ENCODE assay signal across 14 cellular contexts in the genomic region with DNA sequence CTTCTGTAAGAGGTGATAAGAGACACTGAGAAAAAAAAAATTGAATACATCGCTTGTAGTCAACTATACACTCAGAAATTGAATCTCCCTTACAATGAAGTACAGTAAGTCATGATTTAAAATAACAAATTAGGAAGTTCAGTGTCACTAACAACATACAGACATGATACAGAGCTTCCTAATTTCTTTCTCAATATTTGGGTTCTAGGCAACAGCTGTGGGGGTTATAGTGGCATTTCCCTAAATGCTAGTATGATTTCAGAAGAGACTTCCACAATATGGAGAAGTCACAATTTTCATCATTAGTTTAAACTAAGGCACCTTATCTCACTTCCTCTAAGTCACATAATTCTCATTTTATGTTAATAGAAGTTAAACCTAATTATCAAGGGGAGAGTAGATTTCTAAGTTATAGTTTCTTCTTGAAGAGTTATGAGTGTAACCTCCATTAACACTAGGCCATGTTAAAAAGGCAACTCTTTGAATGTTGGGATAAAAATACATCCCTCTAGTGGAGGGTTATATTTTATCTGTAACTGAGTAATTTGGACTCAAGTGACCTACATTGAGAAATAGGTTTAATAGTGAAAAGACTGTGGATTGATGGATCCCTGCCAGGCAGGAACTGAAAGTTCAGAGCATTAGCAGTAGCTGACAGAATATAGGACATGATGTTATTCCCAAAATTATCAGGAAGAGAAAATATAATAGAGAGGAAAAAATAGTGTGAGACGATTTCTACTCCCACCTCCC.
A peak's percentile ranks its signal among the peaks of the same experiment; 100 is the strongest.
DNase-seq lines count a peak whose midpoint lies in the region; ATAC-seq and TF ChIP-seq lines count a peak whose summit lies in the region.
"Had no signal": no experiment of that assay in that cellular context is flagged by ENCODE, and none has a peak within 500 bp of the region (broad histone marks: within the 10 kb centered on the region; RNA-seq: fewer than 3 reads in every experiment).

No MANE protein-coding gene starts in this region.

- H3K79me1 ChIP-seq in mesendoderm (ENCODE audit: low read length) = no peaks in the 10 kb centered on the region

- H2BK5ac ChIP-seq in mesendoderm (ENCODE audit: low read length) = no peak overlapping the region

- no peak overlapping the region for H3K23ac ChIP-seq in mesendoderm (ENCODE audit: low read length)

- H4K5ac ChIP-seq in mesendoderm (ENCODE audit: low read length) = no peak overlapping the region

- H3K4me2 ChIP-seq in mesendoderm (ENCODE audit: low read length) = no peak overlapping the region

- TF ChIP-seq CTCF in coronary artery (IDR thresholded peaks at IDR 0.05) = no peak

- H3K4me3 ChIP-seq in coronary artery = peak overlapping the region; percentile 3
- no peak overlapping the region for H3K4me3 ChIP-seq in mesendoderm (ENCODE audit: low read length)
- H3K4me3 ChIP-seq: ovary had no signal

- H4K8ac ChIP-seq in mesendoderm (ENCODE audit: low read depth, low read length) = no peak overlapping the region

- H2AK5ac ChIP-seq in mesendoderm (ENCODE audit: low read length) = no peak overlapping the region

- H3K9me3 Mint-ChIP-seq in memory B cell = peaks cover 1% of the 10 kb centered on the region

- H3K56ac ChIP-seq in mesendoderm (ENCODE audit: low read length) = no peak overlapping the region

- no peaks in the 10 kb centered on the region for H3K27me3 Mint-ChIP-seq in memory B cell
- H3K27me3 Mint-ChIP-seq: brain had no signal

- no peak overlapping the region for H2BK120ac ChIP-seq in mesendoderm (ENCODE audit: low read depth, low read length)

- H3K27me3 ChIP-seq in mesendoderm (ENCODE audit: insufficient read depth, low read length, poor library complexity) = no peaks in the 10 kb centered on the region
- H3K27me3 ChIP-seq: ovary had no signal

- no peak overlapping the region for H3K18ac ChIP-seq in mesendoderm (ENCODE audit: low read length)

- peak; percentile 82 for DNase-seq in CD1c-positive myeloid dendritic cell (ENCODE audit: extremely low spot score)
- peak; percentile 1 for DNase-seq in M059J (ENCODE audit: low read depth)
- DNase-seq in coronary artery (ENCODE audit: low spot score) = no peak
- no peak for DNase-seq in memory B cell (ENCODE audit: low spot score in 2 of 2)
- DNase-seq in mesendoderm = no peak
- DNase-seq in NCI-H2081 (lab: John Stamatoyannopoulos, UW) = no peak
- DNase-seq: activated T-cell treated with anti-CD3 and anti-CD28 coated beads, Interleukin-2, amount 50 U/mL, for 1 hour; C1 segment of cervical spinal cord; immature natural killer cell; NCI-H1417 treated with DMSO at 0.1 percent for 48 hours; ovary had no signal

- H3K36me3 ChIP-seq in mesendoderm (ENCODE audit: control insufficient read depth, insufficient read depth, low read length) = no peaks in the 10 kb centered on the region
- H3K36me3 ChIP-seq: ovary had no signal

- peak; percentile 19 for ATAC-seq in memory B cell (ENCODE audit: low read depth)
- no peak for ATAC-seq in GM21737 (IDR thresholded peaks at IDR 0.05; ENCODE audit: unreplicated experiment)
- ATAC-seq in GM21786 (IDR thresholded peaks at IDR 0.05; ENCODE audit: unreplicated experiment) = no peak

- WGBS in mesendoderm (ENCODE audit: extremely low coverage, insufficient coverage, low lambda C conversion rate) = no CpG with 5 or more reads among the region's 2 CpGs

- H3K4me3 Mint-ChIP-seq in memory B cell = no peak overlapping the region
- H3K4me3 Mint-ChIP-seq: brain, immature natural killer cell had no signal

- H3K4me1 Mint-ChIP-seq in memory B cell = no peaks in the 10 kb centered on the region
- H3K4me1 Mint-ChIP-seq: immature natural killer cell had no signal

- H3K79me2 ChIP-seq in mesendoderm (ENCODE audit: control insufficient read depth, insufficient read depth, low read length) = no peaks in the 10 kb centered on the region

- peak overlapping the region in 1 of 2 donors; percentile 3 for H3K27ac ChIP-seq in coronary artery
- H3K27ac ChIP-seq in mesendoderm (ENCODE audit: low read depth, low read length) = no peak overlapping the region
- H3K27ac ChIP-seq: ovary had no signal

- no peaks in the 10 kb centered on the region for H3K4me1 ChIP-seq in mesendoderm (ENCODE audit: control insufficient read depth, low read depth, low read length)

- H3K4ac ChIP-seq in mesendoderm (ENCODE audit: low read depth, low read length) = no peak overlapping the region

- H3K27ac Mint-ChIP-seq in memory B cell = no peak overlapping the region

- H3K9ac ChIP-seq in mesendoderm (ENCODE audit: low read length) = no peak overlapping the region

- no peak overlapping the region for H2BK15ac ChIP-seq in mesendoderm (replicated peaks; ENCODE audit: low read depth)

- no peaks in the 10 kb centered on the region for H3K36me3 Mint-ChIP-seq in memory B cell
- H3K36me3 Mint-ChIP-seq: brain, immature natural killer cell had no signal

Comparison
In these comparisons a context has a peak if more than half of its experiments do, and no peak if none do; other contexts are left out.
1. DNase-seq: peak in CD1c-positive myeloid dendritic cell (single experiment) and M059J (single experiment); none in coronary artery (single experiment), memory B cell (0 of 2), mesendoderm (single experiment) and NCI-H2081 (0 of 2).